12 cellular contexts compared by ENCODE assay signal in genomic region chr1:87410771-87411170, GRCh38.
DNase-seq lines count a peak whose midpoint lies in the region; ATAC-seq and TF ChIP-seq lines count a peak whose summit lies in the region.
"Had no signal": no experiment of that assay in that cellular context is flagged by ENCODE, and none has a peak within 500 bp of the region (broad histone marks: within the 10 kb centered on the region; RNA-seq: fewer than 3 reads in every experiment).

No MANE protein-coding gene starts in this region.

- H3K14ac ChIP-seq in mesenchymal stem cell (ENCODE audit: low read length in 2 of 2) = no peak overlapping the region

- no peak overlapping the region for H3K27ac Mint-ChIP-seq in Calu3 (ENCODE audit: unreplicated experiment)
- H3K27ac Mint-ChIP-seq: immature natural killer cell; T-helper 1 cell treated with Interleukin-12 subunit alpha and Interleukin-12 subunit beta and Interleukin-4 antibody, amounts not matched to agents 30 μg/mL and 1 μg/mL, for 36 hours had no signal

- H3K4me3 ChIP-seq in Loucy (ENCODE audit: low read length, poor library complexity, severe bottlenecking) (no peak overlapping the region), mesenchymal stem cell (ENCODE audit: insufficient read depth in 1 of 2, low read depth in 1 of 2, low read length in 2 of 2) (no peak overlapping the region)

- no peaks in the 10 kb centered on the region for H3K79me2 ChIP-seq in Loucy (ENCODE audit: insufficient read depth, low read length)

- 89% methylated on average over 1 of the region's 1 CpG for WGBS in mesenchymal stem cell

- H3K18ac ChIP-seq in mesenchymal stem cell (ENCODE audit: low read depth in 1 of 2, low read length in 2 of 2) = no peak overlapping the region

- H3F3A ChIP-seq in Loucy (ENCODE audit: low read depth) = no peaks in the 10 kb centered on the region

- BruUV-seq in Calu3 (replicated peaks; lab: Mats Ljungman, UMichigan) = no TSS peak

- H4K91ac ChIP-seq in mesenchymal stem cell (ENCODE audit: low read length) = no peak overlapping the region

- no peaks in the 10 kb centered on the region for H4K20me1 ChIP-seq in Loucy (ENCODE audit: insufficient read depth, low read length, poor library complexity, severe bottlenecking)

- H3K79me1 ChIP-seq in mesenchymal stem cell (replicated peaks; ENCODE audit: low read length, poor library complexity, severe bottlenecking) = no peaks in the 10 kb centered on the region

- intact Hi-C loops in Calu3 (cut with micrococcal nuclease; ENCODE audit: unreplicated experiment) = no loop called here

- ATAC-seq in GM21723 (IDR thresholded peaks at IDR 0.05; ENCODE audit: unreplicated experiment) = no peak

- no peak overlapping the region for H3K4ac ChIP-seq in mesenchymal stem cell (ENCODE audit: low read depth in 1 of 2, low read length in 2 of 2)

- H2AK5ac ChIP-seq in mesenchymal stem cell (ENCODE audit: low read length, severe bottlenecking) = no peak overlapping the region

- H2BK120ac ChIP-seq in mesenchymal stem cell (ENCODE audit: low read depth, low read length) = no peak overlapping the region

- H3K36me3 Mint-ChIP-seq in Calu3 (ENCODE audit: insufficient read depth, unreplicated experiment) = no peaks in the 10 kb centered on the region

- no peak overlapping the region for H2BK5ac ChIP-seq in mesenchymal stem cell (ENCODE audit: low read depth, low read length, poor library complexity, severe bottlenecking)

- H4K8ac ChIP-seq in mesenchymal stem cell (ENCODE audit: low read length) = no peak overlapping the region

- H3K9me2 ChIP-seq in Loucy (replicated peaks; ENCODE audit: low read depth, low read length) = no peaks in the 10 kb centered on the region

- H3K4me3 Mint-ChIP-seq in Calu3 (ENCODE audit: low read depth, unreplicated experiment) = no peak overlapping the region
- H3K4me3 Mint-ChIP-seq: immature natural killer cell; T-helper 1 cell treated with Interleukin-12 subunit alpha and Interleukin-12 subunit beta and Interleukin-4 antibody, amounts not matched to agents 30 μg/mL and 1 μg/mL, for 36 hours had no signal

- H3K27me3 ChIP-seq in Loucy (ENCODE audit: insufficient read depth, low read length, poor library complexity, severe bottlenecking) (no peaks in the 10 kb centered on the region), mesenchymal stem cell (ENCODE audit: control insufficient read depth in 1 of 2, insufficient read depth in 1 of 2, low read length in 2 of 2) (no peaks in the 10 kb centered on the region)

- H2BK15ac ChIP-seq in mesenchymal stem cell (ENCODE audit: low read depth, poor library complexity, severe bottlenecking) = no peak overlapping the region

- no peaks in the 10 kb centered on the region for H3K9me3 Mint-ChIP-seq in Calu3 (ENCODE audit: low read depth, unreplicated experiment)
- H3K9me3 Mint-ChIP-seq: immature natural killer cell had no signal

- no peaks in the 10 kb centered on the region for H3K27me3 Mint-ChIP-seq in Calu3 (ENCODE audit: unreplicated experiment)

- H3K4me2 ChIP-seq in Loucy (ENCODE audit: low read depth, low read length, poor library complexity, severe bottlenecking) = peak overlapping the region; percentile 23
- H3K4me2 ChIP-seq in mesenchymal stem cell (ENCODE audit: low read length, poor library complexity, severe bottlenecking) = no peak overlapping the region

- DNase-seq in Calu3 = peak; percentile 39
- peak; percentile 43 for DNase-seq in SHP77 treated with DMSO at 0.1 percent for 48 hours (lab: John Stamatoyannopoulos, UW)
- DNase-seq in mesenchymal stem cell = peak; percentile 27
- no peak for DNase-seq in retina
- no peak for DNase-seq in A172 (ENCODE audit: low spot score)
- DNase-seq in ACHN = no peak
- DNase-seq: activated T-cell treated with anti-CD3 and anti-CD28 coated beads, Interleukin-2, amount 50 U/mL, for 1 hour; effector CD8-positive, alpha-beta T cell; immature natural killer cell had no signal

- H2AFZ ChIP-seq in Loucy (ENCODE audit: low read length) (no peak overlapping the region), mesenchymal stem cell (ENCODE audit: low read depth, low read length) (no peak overlapping the region)

- H3K9ac ChIP-seq in Loucy (ENCODE audit: low read depth, low read length, poor library complexity, severe bottlenecking) = no peak overlapping the region
- H3K9ac ChIP-seq in mesenchymal stem cell (ENCODE audit: low read length) = no peak overlapping the region

- H3K36me3 ChIP-seq in Loucy (ENCODE audit: insufficient read depth, low read length) (no peaks in the 10 kb centered on the region), mesenchymal stem cell (ENCODE audit: control insufficient read depth in 1 of 2, insufficient read depth in 2 of 2, low read depth in 1 of 2, low read length in 2 of 2) (no peaks in the 10 kb centered on the region)

- CTCF ChIA-PET in Calu3 (lab: Charles Lee) = no interaction called here

- TF ChIP-seq CTCF in Calu3 (IDR thresholded peaks at IDR 0.05; ENCODE audit: unreplicated experiment) (no peak), Loucy (conservative IDR thresholded peaks at IDR 0.05; ENCODE audit: low read length) (no peak)

- in situ Hi-C loops in ACHN (cut with HindIII; ENCODE audit: low pct_ligation_motif_present, low pct_unique_long_range_greater_than_20kb, low sequenced_read_pairs) = no loop called here

- H3K4me1 ChIP-seq in Loucy (ENCODE audit: insufficient read depth, low read length, poor library complexity, severe bottlenecking) (peaks cover 5% of the 10 kb centered on the region), mesenchymal stem cell (ENCODE audit: control insufficient read depth, insufficient read depth, low read depth, low read length) (no peaks in the 10 kb centered on the region)

- H3K4me1 Mint-ChIP-seq in Calu3 (ENCODE audit: low read depth, unreplicated experiment) = peaks cover 9% of the 10 kb centered on the region

- no peak overlapping the region for H3K23ac ChIP-seq in mesenchymal stem cell (ENCODE audit: low read length in 2 of 2)

- H2BK12ac ChIP-seq in mesenchymal stem cell (ENCODE audit: low read length in 2 of 2) = no peak overlapping the region

- H3K9me3 ChIP-seq in Loucy (ENCODE audit: insufficient read depth, low read depth, low read length) (no peaks in the 10 kb centered on the region), mesenchymal stem cell (ENCODE audit: control insufficient read depth, low read length) (no peaks in the 10 kb centered on the region)

- H3K27ac ChIP-seq in mesenchymal stem cell (ENCODE audit: low read length, poor library complexity, severe bottlenecking) = no peak overlapping the region

Comparison
In these comparisons a context has a peak if more than half of its experiments do, and no peak if none do; other contexts are left out.
1. DNase-seq: peak in Calu3 (single experiment), SHP77 treated with DMSO at 0.1 percent for 48 hours (single experiment) and mesenchymal stem cell (single experiment); none in retina (single experiment), A172 (single experiment) and ACHN (single experiment).